ENCODE assay signal across 9 cellular contexts in the genomic region with DNA sequence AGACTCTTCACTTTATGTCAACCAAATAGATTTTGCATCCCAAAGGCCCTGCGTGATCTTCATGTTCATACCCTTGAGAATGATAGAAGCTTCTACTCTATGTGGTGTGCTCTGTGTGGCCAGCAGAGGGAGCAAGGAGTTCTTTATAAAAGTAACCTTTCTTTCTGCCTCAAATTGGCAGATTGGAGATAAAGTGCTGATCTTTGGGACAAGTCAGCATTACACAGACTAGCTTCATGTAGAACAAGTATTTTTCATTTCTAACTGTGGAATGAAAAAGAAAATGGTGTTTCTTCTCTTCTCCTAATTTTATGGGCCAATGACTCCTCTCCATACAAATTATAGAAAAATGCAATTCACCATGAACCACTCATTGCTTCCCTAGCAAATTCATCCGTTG.
DNase-seq lines count a peak whose midpoint lies in the region; ATAC-seq, FAIRE-seq and TF ChIP-seq lines count a peak whose summit lies in the region.
"Had no signal": no experiment of that assay in that cellular context is flagged by ENCODE, and none has a peak within 500 bp of the region (broad histone marks: within the 10 kb centered on the region; RNA-seq: fewer than 3 reads in every experiment).

No MANE protein-coding gene starts in this region.

- no peaks in the 10 kb centered on the region for H3K4me1 ChIP-seq in SJCRH30
- H3K4me1 ChIP-seq: SJSA1 had no signal

- no peaks in the 10 kb centered on the region for H3K4me1 Mint-ChIP-seq in Calu3 (ENCODE audit: low read depth, unreplicated experiment)

- CTCF ChIA-PET in Calu3 (lab: Charles Lee): no interaction called here

- no peaks in the 10 kb centered on the region for H3K9me3 ChIP-seq in SJCRH30 (replicated peaks)

- TF ChIP-seq CTCF in Calu3 (IDR thresholded peaks at IDR 0.05; ENCODE audit: unreplicated experiment): no peak
- TF ChIP-seq CTCF in epithelial cell of esophagus (IDR thresholded peaks at IDR 0.05; ENCODE audit: insufficient read depth, low read depth, low read length, missing control alignments): peak; percentile 89

- peak; percentile 48 for ATAC-seq in HG03469 (IDR thresholded peaks at IDR 0.05; ENCODE audit: unreplicated experiment)

- no peaks in the 10 kb centered on the region for H3K27me3 Mint-ChIP-seq in Calu3 (ENCODE audit: unreplicated experiment)

- peaks cover 2% of the 10 kb centered on the region for H3K9me3 Mint-ChIP-seq in Calu3 (ENCODE audit: low read depth, unreplicated experiment)

- H3K27ac ChIP-seq in SJCRH30: no peak overlapping the region
- H3K27ac ChIP-seq: SJSA1 had no signal

- H3K27ac Mint-ChIP-seq in Calu3 (ENCODE audit: unreplicated experiment): no peak overlapping the region

- H3K4me3 ChIP-seq in SJCRH30 (no peak overlapping the region), epithelial cell of esophagus (ENCODE audit: low read length) (no peak overlapping the region)
- H3K4me3 ChIP-seq: SJSA1 had no signal

- FAIRE-seq in GM19239 (lab: Jason Lieb, UNC): no peak

- H3K36me3 ChIP-seq in SJCRH30: no peaks in the 10 kb centered on the region
- H3K36me3 ChIP-seq: SJSA1 had no signal

- H3K27me3 ChIP-seq in SJCRH30: no peaks in the 10 kb centered on the region
- H3K27me3 ChIP-seq: SJSA1 had no signal

- H3K4me3 Mint-ChIP-seq in Calu3 (ENCODE audit: low read depth, unreplicated experiment): no peak overlapping the region

- no peaks in the 10 kb centered on the region for H3K36me3 Mint-ChIP-seq in Calu3 (ENCODE audit: insufficient read depth, unreplicated experiment)

- no TSS peak for BruUV-seq in Calu3 (replicated peaks; lab: Mats Ljungman, UMichigan)

- intact Hi-C loops in Calu3 (cut with micrococcal nuclease; ENCODE audit: unreplicated experiment): no loop called here

- DNase-seq in Calu3 (peak; percentile 27), GM19239 (ENCODE audit: insufficient read length, low spot score) (peak; percentile 4), SJCRH30 (peak; percentile 31 to 66), epithelial cell of esophagus (ENCODE audit: low read depth) (peak; percentile 61), mucosa of gallbladder (ENCODE audit: low spot score) (peak; percentile 28), NCI-H774 (lab: John Stamatoyannopoulos, UW) (no peak), NCI-H226 (no peak)

Comparison
In these comparisons a context has a peak if more than half of its experiments do, and no peak if none do; other contexts are left out.
1. DNase-seq: peak in Calu3 (single experiment), GM19239 (single experiment), SJCRH30 (2 of 2), epithelial cell of esophagus (single experiment) and mucosa of gallbladder (single experiment); none in NCI-H774 (single experiment) and NCI-H226 (single experiment).